1 cellular context compared by ENCODE assay signal in the genomic region with DNA sequence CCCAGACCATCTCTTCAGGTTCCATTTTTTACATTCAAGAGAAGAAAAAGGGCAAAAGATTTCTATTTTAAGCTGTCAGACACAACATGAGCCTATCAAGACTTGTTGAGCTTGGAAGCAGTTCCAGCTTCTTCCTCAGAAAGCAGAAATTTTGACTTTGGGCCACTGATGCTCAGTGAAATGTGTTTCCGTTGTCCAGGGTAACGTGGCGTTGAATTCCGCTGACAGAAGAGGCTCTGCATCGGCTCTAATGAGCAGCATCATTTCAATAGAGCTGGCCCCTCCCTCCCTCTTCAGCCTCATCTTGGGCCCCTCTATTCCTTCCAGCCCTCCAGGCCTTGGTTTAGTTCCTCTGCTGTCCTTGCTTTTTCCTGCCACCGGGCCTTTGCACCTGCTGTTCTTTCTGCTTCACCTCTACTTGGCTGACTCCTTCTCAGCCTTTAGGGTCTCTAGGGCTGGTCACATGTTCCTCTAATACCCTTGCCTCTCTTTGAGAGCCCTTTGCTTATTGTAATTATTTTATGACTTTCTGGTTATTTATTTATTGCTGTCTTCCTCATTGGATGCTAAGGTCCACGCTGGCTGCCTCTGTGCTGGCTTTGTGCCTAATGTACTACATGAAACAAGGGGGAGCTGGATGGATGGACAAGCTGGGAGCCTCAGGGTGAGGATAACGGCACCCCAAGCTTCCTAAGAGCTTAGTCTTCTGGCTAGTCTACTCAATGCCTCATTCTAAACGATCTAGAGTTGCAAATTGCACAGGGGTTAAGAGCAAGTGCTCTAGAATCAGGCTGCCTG.
TF ChIP-seq lines count a peak whose summit lies in the region.

No MANE protein-coding gene starts in this region.

TF ChIP-seq in SK-N-SH, 30 proteins besides CTCF, POLR2A, EP300 and RAD21 (continued from another document):
- TF ChIP-seq, protein P1, sequence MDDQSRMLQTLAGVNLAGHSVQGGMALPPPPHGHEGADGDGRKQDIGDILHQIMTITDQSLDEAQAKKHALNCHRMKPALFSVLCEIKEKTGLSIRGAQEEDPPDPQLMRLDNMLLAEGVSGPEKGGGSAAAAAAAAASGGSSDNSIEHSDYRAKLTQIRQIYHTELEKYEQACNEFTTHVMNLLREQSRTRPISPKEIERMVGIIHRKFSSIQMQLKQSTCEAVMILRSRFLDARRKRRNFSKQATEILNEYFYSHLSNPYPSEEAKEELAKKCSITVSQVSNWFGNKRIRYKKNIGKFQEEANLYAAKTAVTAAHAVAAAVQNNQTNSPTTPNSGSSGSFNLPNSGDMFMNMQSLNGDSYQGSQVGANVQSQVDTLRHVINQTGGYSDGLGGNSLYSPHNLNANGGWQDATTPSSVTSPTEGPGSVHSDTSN (IDR thresholded peaks at IDR 0.05) = no peak
- TF ChIP-seq FOXJ3 (CRISPR knock-in tag; IDR thresholded peaks at IDR 0.05) (no peak), SMC3 (IDR thresholded peaks at IDR 0.05; ENCODE audit: low read depth, low read length) (no peak)
- TF ChIP-seq, protein P2, sequence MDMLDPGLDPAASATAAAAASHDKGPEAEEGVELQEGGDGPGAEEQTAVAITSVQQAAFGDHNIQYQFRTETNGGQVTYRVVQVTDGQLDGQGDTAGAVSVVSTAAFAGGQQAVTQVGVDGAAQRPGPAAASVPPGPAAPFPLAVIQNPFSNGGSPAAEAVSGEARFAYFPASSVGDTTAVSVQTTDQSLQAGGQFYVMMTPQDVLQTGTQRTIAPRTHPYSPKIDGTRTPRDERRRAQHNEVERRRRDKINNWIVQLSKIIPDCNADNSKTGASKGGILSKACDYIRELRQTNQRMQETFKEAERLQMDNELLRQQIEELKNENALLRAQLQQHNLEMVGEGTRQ (IDR thresholded peaks at IDR 0.05; ENCODE audit: borderline replicate concordance, low read depth, low read length) = no peak
